1 cellular context compared by ENCODE assay signal in the genomic region with DNA sequence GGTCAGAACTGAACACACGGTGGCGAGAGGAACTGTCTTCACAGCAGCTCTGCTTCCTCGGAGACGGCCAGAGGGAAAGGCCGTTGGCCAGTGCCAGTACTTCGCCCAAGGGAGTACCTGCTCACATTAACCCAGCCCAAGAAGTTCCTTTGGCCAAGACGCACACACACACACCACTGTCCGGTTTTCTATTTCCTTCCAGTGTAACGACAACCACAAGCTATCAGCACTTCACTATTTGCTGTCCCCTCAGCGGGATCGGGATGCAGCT.
TF ChIP-seq lines count a peak whose summit lies in the region.

No MANE protein-coding gene starts in this region.

TF ChIP-seq in H1, 55 proteins besides CTCF, POLR2A, EP300 and RAD21:
- TF ChIP-seq EZH2 (IDR thresholded peaks at IDR 0.05; ENCODE audit: low read depth, low read length, severe bottlenecking) = no peak
- no peak for TF ChIP-seq NANOG (IDR thresholded peaks at IDR 0.05; ENCODE audit: insufficient read depth, low read depth, low read length, poor library complexity, severe bottlenecking)
- no peak for TF ChIP-seq TEAD4 (IDR thresholded peaks at IDR 0.05; ENCODE audit: low read depth, low read length)
- no peak for TF ChIP-seq HDAC6 (IDR thresholded peaks at IDR 0.05; ENCODE audit: low read depth, low read length)
- TF ChIP-seq SAP30 (IDR thresholded peaks at IDR 0.05; ENCODE audit: insufficient read depth, insufficient replicate concordance, low read length) = peak; percentile 89
- TF ChIP-seq CTBP2 (IDR thresholded peaks at IDR 0.05; ENCODE audit: borderline replicate concordance, insufficient read depth, insufficient read length, low read length) = no peak
- TF ChIP-seq POLR2AphosphoS5 (IDR thresholded peaks at IDR 0.05; ENCODE audit: low read depth, low read length) = 0 out of 2 replicates have a peak, but pooled peaks have one; percentile 2
- TF ChIP-seq, protein P1, sequence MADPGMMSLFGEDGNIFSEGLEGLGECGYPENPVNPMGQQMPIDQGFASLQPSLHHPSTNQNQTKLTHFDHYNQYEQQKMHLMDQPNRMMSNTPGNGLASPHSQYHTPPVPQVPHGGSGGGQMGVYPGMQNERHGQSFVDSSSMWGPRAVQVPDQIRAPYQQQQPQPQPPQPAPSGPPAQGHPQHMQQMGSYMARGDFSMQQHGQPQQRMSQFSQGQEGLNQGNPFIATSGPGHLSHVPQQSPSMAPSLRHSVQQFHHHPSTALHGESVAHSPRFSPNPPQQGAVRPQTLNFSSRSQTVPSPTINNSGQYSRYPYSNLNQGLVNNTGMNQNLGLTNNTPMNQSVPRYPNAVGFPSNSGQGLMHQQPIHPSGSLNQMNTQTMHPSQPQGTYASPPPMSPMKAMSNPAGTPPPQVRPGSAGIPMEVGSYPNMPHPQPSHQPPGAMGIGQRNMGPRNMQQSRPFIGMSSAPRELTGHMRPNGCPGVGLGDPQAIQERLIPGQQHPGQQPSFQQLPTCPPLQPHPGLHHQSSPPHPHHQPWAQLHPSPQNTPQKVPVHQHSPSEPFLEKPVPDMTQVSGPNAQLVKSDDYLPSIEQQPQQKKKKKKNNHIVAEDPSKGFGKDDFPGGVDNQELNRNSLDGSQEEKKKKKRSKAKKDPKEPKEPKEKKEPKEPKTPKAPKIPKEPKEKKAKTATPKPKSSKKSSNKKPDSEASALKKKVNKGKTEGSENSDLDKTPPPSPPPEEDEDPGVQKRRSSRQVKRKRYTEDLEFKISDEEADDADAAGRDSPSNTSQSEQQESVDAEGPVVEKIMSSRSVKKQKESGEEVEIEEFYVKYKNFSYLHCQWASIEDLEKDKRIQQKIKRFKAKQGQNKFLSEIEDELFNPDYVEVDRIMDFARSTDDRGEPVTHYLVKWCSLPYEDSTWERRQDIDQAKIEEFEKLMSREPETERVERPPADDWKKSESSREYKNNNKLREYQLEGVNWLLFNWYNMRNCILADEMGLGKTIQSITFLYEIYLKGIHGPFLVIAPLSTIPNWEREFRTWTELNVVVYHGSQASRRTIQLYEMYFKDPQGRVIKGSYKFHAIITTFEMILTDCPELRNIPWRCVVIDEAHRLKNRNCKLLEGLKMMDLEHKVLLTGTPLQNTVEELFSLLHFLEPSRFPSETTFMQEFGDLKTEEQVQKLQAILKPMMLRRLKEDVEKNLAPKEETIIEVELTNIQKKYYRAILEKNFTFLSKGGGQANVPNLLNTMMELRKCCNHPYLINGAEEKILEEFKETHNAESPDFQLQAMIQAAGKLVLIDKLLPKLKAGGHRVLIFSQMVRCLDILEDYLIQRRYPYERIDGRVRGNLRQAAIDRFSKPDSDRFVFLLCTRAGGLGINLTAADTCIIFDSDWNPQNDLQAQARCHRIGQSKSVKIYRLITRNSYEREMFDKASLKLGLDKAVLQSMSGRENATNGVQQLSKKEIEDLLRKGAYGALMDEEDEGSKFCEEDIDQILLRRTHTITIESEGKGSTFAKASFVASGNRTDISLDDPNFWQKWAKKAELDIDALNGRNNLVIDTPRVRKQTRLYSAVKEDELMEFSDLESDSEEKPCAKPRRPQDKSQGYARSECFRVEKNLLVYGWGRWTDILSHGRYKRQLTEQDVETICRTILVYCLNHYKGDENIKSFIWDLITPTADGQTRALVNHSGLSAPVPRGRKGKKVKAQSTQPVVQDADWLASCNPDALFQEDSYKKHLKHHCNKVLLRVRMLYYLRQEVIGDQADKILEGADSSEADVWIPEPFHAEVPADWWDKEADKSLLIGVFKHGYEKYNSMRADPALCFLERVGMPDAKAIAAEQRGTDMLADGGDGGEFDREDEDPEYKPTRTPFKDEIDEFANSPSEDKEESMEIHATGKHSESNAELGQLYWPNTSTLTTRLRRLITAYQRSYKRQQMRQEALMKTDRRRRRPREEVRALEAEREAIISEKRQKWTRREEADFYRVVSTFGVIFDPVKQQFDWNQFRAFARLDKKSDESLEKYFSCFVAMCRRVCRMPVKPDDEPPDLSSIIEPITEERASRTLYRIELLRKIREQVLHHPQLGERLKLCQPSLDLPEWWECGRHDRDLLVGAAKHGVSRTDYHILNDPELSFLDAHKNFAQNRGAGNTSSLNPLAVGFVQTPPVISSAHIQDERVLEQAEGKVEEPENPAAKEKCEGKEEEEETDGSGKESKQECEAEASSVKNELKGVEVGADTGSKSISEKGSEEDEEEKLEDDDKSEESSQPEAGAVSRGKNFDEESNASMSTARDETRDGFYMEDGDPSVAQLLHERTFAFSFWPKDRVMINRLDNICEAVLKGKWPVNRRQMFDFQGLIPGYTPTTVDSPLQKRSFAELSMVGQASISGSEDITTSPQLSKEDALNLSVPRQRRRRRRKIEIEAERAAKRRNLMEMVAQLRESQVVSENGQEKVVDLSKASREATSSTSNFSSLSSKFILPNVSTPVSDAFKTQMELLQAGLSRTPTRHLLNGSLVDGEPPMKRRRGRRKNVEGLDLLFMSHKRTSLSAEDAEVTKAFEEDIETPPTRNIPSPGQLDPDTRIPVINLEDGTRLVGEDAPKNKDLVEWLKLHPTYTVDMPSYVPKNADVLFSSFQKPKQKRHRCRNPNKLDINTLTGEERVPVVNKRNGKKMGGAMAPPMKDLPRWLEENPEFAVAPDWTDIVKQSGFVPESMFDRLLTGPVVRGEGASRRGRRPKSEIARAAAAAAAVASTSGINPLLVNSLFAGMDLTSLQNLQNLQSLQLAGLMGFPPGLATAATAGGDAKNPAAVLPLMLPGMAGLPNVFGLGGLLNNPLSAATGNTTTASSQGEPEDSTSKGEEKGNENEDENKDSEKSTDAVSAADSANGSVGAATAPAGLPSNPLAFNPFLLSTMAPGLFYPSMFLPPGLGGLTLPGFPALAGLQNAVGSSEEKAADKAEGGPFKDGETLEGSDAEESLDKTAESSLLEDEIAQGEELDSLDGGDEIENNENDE (IDR thresholded peaks at IDR 0.05; ENCODE audit: insufficient replicate concordance, low read length) = no peak
- TF ChIP-seq HDAC2 (IDR thresholded peaks at IDR 0.05; ENCODE audit: borderline replicate concordance in 1 of 2, low read depth in 2 of 2, low read length in 2 of 2) = no peak
- TF ChIP-seq SIX5 (IDR thresholded peaks at IDR 0.05; ENCODE audit: low read depth, low read length) = no peak
